ENCODE assay signal across 18 cellular contexts in genomic region chr16:14344292-14344691, GRCh38.
A peak's percentile ranks its signal among the peaks of the same experiment; 100 is the strongest.
DNase-seq lines count a peak whose midpoint lies in the region; ATAC-seq, FAIRE-seq and TF ChIP-seq lines count a peak whose summit lies in the region.
"Had no signal": no experiment of that assay in that cellular context is flagged by ENCODE, and none has a peak within 500 bp of the region (broad histone marks: within the 10 kb centered on the region; RNA-seq: fewer than 3 reads in every experiment).

No MANE protein-coding gene starts in this region.

- no peak overlapping the region for H3K23ac ChIP-seq in H9 (ENCODE audit: insufficient read length, low read depth, low read length)

- no peak for TF ChIP-seq RAD21 in A549 (conservative IDR thresholded peaks at IDR 0.05 in 1 of 2, IDR thresholded peaks at IDR 0.05 in 1 of 2)

- H4K5ac ChIP-seq in H9 (ENCODE audit: insufficient read length, low read depth, low read length), result no peak overlapping the region

- H4K91ac ChIP-seq in H9 (ENCODE audit: insufficient read length, low read depth, low read length), result no peak overlapping the region

- intact Hi-C loops in left ventricle myocardium inferior (cut with micrococcal nuclease), result no loop called here

- H3K79me2 ChIP-seq in H9 (ENCODE audit: insufficient read depth, low read length), result no peaks in the 10 kb centered on the region

- no peaks in the 10 kb centered on the region for H3K79me1 ChIP-seq in H9 (ENCODE audit: insufficient read depth, low read depth, low read length, poor library complexity, severe bottlenecking)

- no peak overlapping the region for H2AK5ac ChIP-seq in H9 (ENCODE audit: insufficient read length, low read length)

- H3K4me3 Mint-ChIP-seq in H9, result no peak overlapping the region

- H3T11ph ChIP-seq in H9 (ENCODE audit: low read length), result no peak overlapping the region

- H3K4me3 ChIP-seq in A549 (no peak overlapping the region), SJCRH30 (no peak overlapping the region), coronary artery (no peak overlapping the region), left ventricle myocardium inferior (no peak overlapping the region), upper lobe of left lung (no peak overlapping the region)

- no peak overlapping the region for H3K4me2 ChIP-seq in A549
- no peak overlapping the region for H3K4me2 ChIP-seq in H9 (ENCODE audit: insufficient read depth, insufficient read length, low read length)
- H3K4me2 ChIP-seq: KMS-11 had no signal

- no peak overlapping the region for H2BK20ac ChIP-seq in H9 (ENCODE audit: low read depth, low read length, poor library complexity, severe bottlenecking)

- peaks cover 0 to 3% of the 10 kb centered on the region in 2 experiments; a peak in 2 of 4 replicates for H3K4me1 Mint-ChIP-seq in H9

- no peak overlapping the region for H2BK5ac ChIP-seq in H9 (ENCODE audit: insufficient read length, low read length)

- H2BK120ac ChIP-seq in H9 (ENCODE audit: low read depth, low read length, poor library complexity, severe bottlenecking), result no peak overlapping the region

- H3K4ac ChIP-seq in H9 (ENCODE audit: low read depth, low read length), result no peak overlapping the region

- no peak overlapping the region for H3K14ac ChIP-seq in H9 (ENCODE audit: insufficient read depth, low read length)

- peaks cover 10% of the 10 kb centered on the region for H3K27me3 Mint-ChIP-seq in H9 (ENCODE audit: low read depth)

- TF ChIP-seq EP300 in A549 (IDR thresholded peaks at IDR 0.05) (no peak), upper lobe of left lung (IDR thresholded peaks at IDR 0.05) (no peak)

- H3K9me3 ChIP-seq in A549, result peaks cover 22% of the 10 kb centered on the region
- no peaks in the 10 kb centered on the region for H3K9me3 ChIP-seq in H9 (ENCODE audit: control insufficient read depth, low read depth, low read length)
- 0 out of 2 replicates have a peak, but pooled peaks cover 3% of the 10 kb centered on the region for H3K9me3 ChIP-seq in SJCRH30 (replicated peaks)
- H3K9me3 ChIP-seq in left ventricle myocardium inferior (replicated peaks), result peaks cover 18% of the 10 kb centered on the region
- peaks cover 0 to 5% (median 2%) of the 10 kb centered on the region in 4 donors for H3K9me3 ChIP-seq in upper lobe of left lung

- DNase-seq in A549 (ENCODE audit: low read depth in 1 of 2, low spot score in 1 of 2) (no peak), H9 (peak; percentile 43), SJCRH30 (peak; percentile 56 to 58), iPS-NIHi11 (ENCODE audit: low spot score) (peak; percentile 50), H54 (ENCODE audit: insufficient read length, low spot score) (no peak), coronary artery (ENCODE audit: low spot score) (no peak), left ventricle myocardium inferior (no peak), upper lobe of left lung (no peak)
- DNase-seq: EL, NCI-H1092, NCI-H146, NCI-H2081, NCI-H345, NCI-H748 treated with DMSO at 0.1 percent for 48 hours, SW 1271 had no signal

- WGBS in A549 (ENCODE audit: missing lambda C conversion rate), result 77% methylated on average over 5 of the region's 5 CpGs
- WGBS in H9 (ENCODE audit: extremely low coverage, insufficient read length, low lambda C conversion rate), result no CpG with 5 or more reads among the region's 5 CpGs
- 56 to 62% methylated on average over 5 of the region's 5 CpGs for WGBS in upper lobe of left lung, 2 donors

- H3K27ac Mint-ChIP-seq in H9, result no peak overlapping the region; a peak in 1 of 7 replicates
- H3K27ac Mint-ChIP-seq: CD14-positive monocyte had no signal

- peak overlapping the region in 1 of 2 experiments; percentile 22; a peak in 2 of 6 replicates for H3K27ac ChIP-seq in A549
- H3K27ac ChIP-seq in H9 (ENCODE audit: insufficient read length, low read depth, low read length), result no peak overlapping the region
- no peak overlapping the region for H3K27ac ChIP-seq in SJCRH30
- no peak overlapping the region for H3K27ac ChIP-seq in coronary artery
- H3K27ac ChIP-seq in left ventricle myocardium inferior (replicated peaks), result no peak overlapping the region
- no peak overlapping the region for H3K27ac ChIP-seq in upper lobe of left lung
- H3K27ac ChIP-seq: KMS-11, RWPE1 had no signal

- TF ChIP-seq CTCF in A549 (IDR thresholded peaks at IDR 0.05), result no peak
- no peak for TF ChIP-seq CTCF in H9 (conservative IDR thresholded peaks at IDR 0.05)
- no peak for TF ChIP-seq CTCF in coronary artery (IDR thresholded peaks at IDR 0.05)
- TF ChIP-seq CTCF in left ventricle myocardium inferior (IDR thresholded peaks at IDR 0.05; ENCODE audit: borderline replicate concordance), result no peak
- TF ChIP-seq CTCF in upper lobe of left lung (IDR thresholded peaks at IDR 0.05), result no peak

- H2AFZ ChIP-seq in H9 (ENCODE audit: low read length), result no peak overlapping the region

- H3K36me3 ChIP-seq in SJCRH30, result no peaks in the 10 kb centered on the region
- no peaks in the 10 kb centered on the region for H3K36me3 ChIP-seq in left ventricle myocardium inferior
- no peaks in the 10 kb centered on the region for H3K36me3 ChIP-seq in upper lobe of left lung

- H4K8ac ChIP-seq in H9 (replicated peaks; ENCODE audit: insufficient read length, low read depth, low read length), result no peak overlapping the region

- POLR2A ChIA-PET in A549 (lab: Yijun Ruan, JAX), result no interaction called here

- H3K27me3 ChIP-seq in H9 (ENCODE audit: insufficient read depth, low read length), result no peaks in the 10 kb centered on the region
- no peaks in the 10 kb centered on the region for H3K27me3 ChIP-seq in SJCRH30
- H3K27me3 ChIP-seq in left ventricle myocardium inferior (ENCODE audit: low read depth), result no peaks in the 10 kb centered on the region
- H3K27me3 ChIP-seq in upper lobe of left lung, result no peaks in the 10 kb centered on the region

- CTCF ChIA-PET in A549 (lab: Yijun Ruan, JAX), result interaction anchor here (0.6 to 2.0 kb wide), 8 partner anchors 9 to 287 kb away, joined by 3 to 6 read pairs (median 3); no protein-coding TSS in a partner anchor

- H2BK15ac ChIP-seq in H9 (ENCODE audit: low read depth, low read length), result no peak overlapping the region

- no peaks in the 10 kb centered on the region for H3K23me2 ChIP-seq in H9 (ENCODE audit: insufficient read length, low read depth, low read length, poor library complexity, severe bottlenecking)

- H3K4me1 ChIP-seq in A549 (no peaks in the 10 kb centered on the region), H9 (ENCODE audit: insufficient read depth, low read length) (no peaks in the 10 kb centered on the region), SJCRH30 (no peaks in the 10 kb centered on the region), left ventricle myocardium inferior (peaks cover 11% of the 10 kb centered on the region), upper lobe of left lung (no peaks in the 10 kb centered on the region)

- no peak for FAIRE-seq in A549 (lab: Jason Lieb, UNC)
- no peak for FAIRE-seq in H54 (lab: Jason Lieb, UNC)

- H4K20me1 ChIP-seq in H9 (ENCODE audit: control insufficient read depth, insufficient read depth, insufficient read length), result no peaks in the 10 kb centered on the region

- no peak overlapping the region for H3K56ac ChIP-seq in H9 (ENCODE audit: insufficient read length, low read depth, low read length)

- H3K18ac ChIP-seq in H9 (ENCODE audit: insufficient read length, low read depth, low read length), result no peak overlapping the region

- no peak overlapping the region for H2BK12ac ChIP-seq in H9 (ENCODE audit: insufficient read length, low read depth, low read length)

- H3K9me3 Mint-ChIP-seq in H9, result peaks cover 18 to 21% of the 10 kb centered on the region in 2 experiments

- peaks cover 4 to 22% (median 4%) of the 10 kb centered on the region in 3 experiments for H3K36me3 Mint-ChIP-seq in H9 (ENCODE audit: insufficient read depth in 1 of 3, low read depth in 3 of 3)
- H3K36me3 Mint-ChIP-seq: CD14-positive monocyte had no signal

- no peak overlapping the region for H3K9ac ChIP-seq in H9 (ENCODE audit: extremely low read depth, insufficient read length, low read length)
- H3K9ac ChIP-seq: KMS-11 had no signal

- TF ChIP-seq POLR2A in A549 (IDR thresholded peaks at IDR 0.05; ENCODE audit: low read length) (no peak), H54 (IDR thresholded peaks at IDR 0.05; ENCODE audit: low read depth, low read length) (no peak), upper lobe of left lung (IDR thresholded peaks at IDR 0.05) (no peak)

- peak; percentile 19 to 44; a peak in 2 of 6 replicates for ATAC-seq in A549
- no peak for ATAC-seq in upper lobe of left lung (ENCODE audit: low FRiP score in 2 of 2)

TF ChIP-seq in A549, 52 proteins besides CTCF, POLR2A, EP300 and RAD21:
- no peak for TF ChIP-seq HDAC2 (IDR thresholded peaks at IDR 0.05)
- peak; percentile 45 for TF ChIP-seq ZFP36 (IDR thresholded peaks at IDR 0.05; ENCODE audit: borderline replicate concordance, partially characterized antibody)

Comparison
In these comparisons a context has a peak if more than half of its experiments do, and no peak if none do; other contexts are left out.
1. ATAC-seq: peak in A549 (2 of 2); none in upper lobe of left lung (0 of 2).
2. DNase-seq: peak in H9 (single experiment), SJCRH30 (2 of 2) and iPS-NIHi11 (single experiment); none in A549 (0 of 2), H54 (single experiment), coronary artery (single experiment), left ventricle myocardium inferior (single experiment) and upper lobe of left lung (0 of 2).